Comparison of ENCODE assay signal across 10 cellular contexts in the genomic region with DNA sequence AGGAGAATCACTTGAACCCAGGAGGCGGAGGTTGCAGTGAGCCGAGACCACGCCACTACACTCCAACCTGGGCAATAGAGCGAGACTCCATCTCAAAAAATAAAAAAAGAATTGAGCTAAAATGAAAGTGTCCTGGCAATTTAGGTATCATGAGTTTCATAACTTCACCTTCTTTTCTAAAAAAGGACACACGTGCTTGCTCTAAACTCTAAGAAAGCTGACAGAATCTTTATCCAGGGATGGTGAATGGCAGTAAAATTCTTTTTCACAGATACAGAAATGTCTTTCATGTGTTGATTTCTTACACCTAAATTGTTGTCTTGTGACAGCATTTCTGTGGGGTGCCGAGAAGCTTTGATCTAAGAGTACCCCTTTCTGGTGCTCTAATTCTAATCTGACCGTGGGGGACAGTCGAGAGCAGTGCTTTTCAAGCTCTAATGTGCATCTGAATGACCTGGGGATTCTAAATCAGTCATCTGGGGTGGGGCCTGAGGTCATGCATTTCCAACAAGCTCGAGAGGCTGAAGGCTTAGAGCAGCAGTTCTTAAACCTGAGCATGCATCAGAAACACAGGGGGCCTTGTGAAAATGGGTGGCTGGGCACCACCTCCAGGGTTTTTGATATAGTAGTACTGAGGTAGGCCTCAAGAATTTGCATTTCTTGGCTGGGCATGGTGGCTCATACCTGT. TPM values are rescaled to one million over a fixed set of nuclear protein-coding genes. Genes with fewer than 3 reads are reported as not detected.
A peak's percentile ranks its signal among the peaks of the same experiment; 100 is the strongest.
DNase-seq lines count a peak whose midpoint lies in the region; ATAC-seq, FAIRE-seq and TF ChIP-seq lines count a peak whose summit lies in the region.
"Had no signal": no experiment of that assay in that cellular context is flagged by ENCODE, and none has a peak within 500 bp of the region (broad histone marks: within the 10 kb centered on the region; RNA-seq: fewer than 3 reads in every experiment).

No MANE protein-coding gene starts in this region.

- no peak overlapping the region for H2AFZ ChIP-seq in SU-DHL-6 (ENCODE audit: low read depth, low read length, severe bottlenecking)

- DNase-seq in GM12891 (ENCODE audit: insufficient read length, low spot score): no peak
- DNase-seq in vagina (ENCODE audit: extremely low spot score in 2 of 2): no peak
- no peak for DNase-seq in activated CD4-positive, alpha-beta T cell treated with anti-CD3 and anti-CD28 coated beads, Interleukin-2, amount 50 U/mL, for 4 hours
- no peak for DNase-seq in islet precursor cell
- no peak for DNase-seq in glomerular visceral epithelial cell (ENCODE audit: extremely low spot score)
- DNase-seq: MV-4-11 had no signal

- no peaks in the 10 kb centered on the region for H3K4me1 ChIP-seq in vagina

- H3K36me3 ChIP-seq in SU-DHL-6 (ENCODE audit: low read length) (no peaks in the 10 kb centered on the region), vagina (no peaks in the 10 kb centered on the region)

- peak; percentile 91 for FAIRE-seq in GM12891 (lab: Jason Lieb, UNC)

- no peaks in the 10 kb centered on the region for H3K79me2 ChIP-seq in SU-DHL-6 (ENCODE audit: insufficient read depth, low read length)

- H3K4me2 ChIP-seq in SU-DHL-6 (ENCODE audit: low read depth, low read length, poor library complexity, severe bottlenecking): peak overlapping the region; percentile 81

- H3K9ac ChIP-seq in SU-DHL-6 (ENCODE audit: low read length): peak overlapping the region; percentile 52

- intact Hi-C loops in vagina (cut with DNase I): no loop called here

- H3F3A ChIP-seq in SU-DHL-6 (ENCODE audit: insufficient read depth): peaks cover 60% of the 10 kb centered on the region

- no peak for TF ChIP-seq POLR2A in GM12891 (IDR thresholded peaks at IDR 0.05; ENCODE audit: low read depth, low read length)
- TF ChIP-seq POLR2A in vagina (IDR thresholded peaks at IDR 0.05): no peak

- H3K9me3 ChIP-seq in SU-DHL-6 (ENCODE audit: insufficient read depth, low read length) (no peaks in the 10 kb centered on the region), vagina (no peaks in the 10 kb centered on the region)

- peak; percentile 36 for ATAC-seq in GM19467 (IDR thresholded peaks at IDR 0.05; ENCODE audit: unreplicated experiment)
- ATAC-seq in HG03039 (IDR thresholded peaks at IDR 0.05; ENCODE audit: unreplicated experiment): peak; percentile 52

- TF ChIP-seq CTCF in SU-DHL-6 (IDR thresholded peaks at IDR 0.05; ENCODE audit: insufficient read depth, low read length, poor library complexity, severe bottlenecking): peak; percentile 63
- no peak for TF ChIP-seq CTCF in vagina (IDR thresholded peaks at IDR 0.05)

- H4K20me1 ChIP-seq in SU-DHL-6 (ENCODE audit: low read depth, low read length): no peaks in the 10 kb centered on the region

- no peaks in the 10 kb centered on the region for H3K27me3 ChIP-seq in SU-DHL-6 (ENCODE audit: low read length)
- no peaks in the 10 kb centered on the region for H3K27me3 ChIP-seq in vagina

- H3K4me3 ChIP-seq in SU-DHL-6 (ENCODE audit: insufficient read depth, low read length, poor library complexity, severe bottlenecking): no peak overlapping the region
- H3K4me3 ChIP-seq in vagina: no peak overlapping the region
- H3K4me3 ChIP-seq: skin epidermis had no signal

- no peaks in the 10 kb centered on the region for H3K9me2 ChIP-seq in SU-DHL-6 (replicated peaks; ENCODE audit: insufficient read depth, low read length)

- peak overlapping the region; percentile 98 for H3K27ac ChIP-seq in SU-DHL-6 (ENCODE audit: low read depth, low read length)
- H3K27ac ChIP-seq in vagina: no peak overlapping the region
- H3K27ac ChIP-seq: skin epidermis had no signal

TF ChIP-seq in GM12891, 5 proteins besides CTCF, POLR2A, EP300 and RAD21:
- TF ChIP-seq TAF1 (IDR thresholded peaks at IDR 0.05; ENCODE audit: low read depth, low read length): peak; percentile 65
- peak; percentile 69 for TF ChIP-seq POLR2AphosphoS5 (IDR thresholded peaks at IDR 0.05; ENCODE audit: low read depth, low read length)
- TF ChIP-seq PAX5 (IDR thresholded peaks at IDR 0.05; ENCODE audit: insufficient read depth, low read length, severe bottlenecking): no peak
- no peak for TF ChIP-seq SPI1 (IDR thresholded peaks at IDR 0.05; ENCODE audit: low read depth, low read length)
- peak; percentile 70; the same call in 1 of the 2 replicates for TF ChIP-seq POU2F2 (IDR thresholded peaks at IDR 0.05; ENCODE audit: low read depth, low read length)

RNA-seq across cellular contexts. Expression of a gene that starts 42.1 kb away (rescaled TPM):
- polyA plus RNA-seq in GM12891 (2012; ENCODE audit: low read depth, missing spikeins): 9.3 TPM
- 29.0 TPM for total RNA-seq in vagina
